Comparison of ENCODE assay signal across 20 cellular contexts in genomic region chr11:46639197-46639839, GRCh38. TPM values are rescaled to one million over a fixed set of nuclear protein-coding genes. Genes with fewer than 3 reads are reported as not detected.
DNase-seq lines count a peak whose midpoint lies in the region; ATAC-seq and TF ChIP-seq lines count a peak whose summit lies in the region.
"Had no signal": no experiment of that assay in that cellular context is flagged by ENCODE, and none has a peak within 500 bp of the region (broad histone marks: within the 10 kb centered on the region; RNA-seq: fewer than 3 reads in every experiment).

No MANE protein-coding gene starts in this region.

- H3K27ac ChIP-seq in SJCRH30: no peak overlapping the region
- H3K27ac ChIP-seq: ascending aorta, heart right ventricle, parathyroid adenoma had no signal

- no peak for TF ChIP-seq CTCF in activated CD8-positive, alpha-beta T cell treated with anti-CD3 and anti-CD28 coated beads for 36 hours (IDR thresholded peaks at IDR 0.05)

- H3K9me3 ChIP-seq in SJCRH30 (replicated peaks): no peaks in the 10 kb centered on the region
- H3K9me3 ChIP-seq: ascending aorta, heart right ventricle had no signal

- peaks cover 25% of the 10 kb centered on the region for H3K4me1 Mint-ChIP-seq in activated CD8-positive, alpha-beta T cell treated with anti-CD3 and anti-CD28 coated beads, Interleukin-2, amount 10 ng/mL, durations not matched to agents 7 days and 5 days (ENCODE audit: low read depth)
- H3K4me1 Mint-ChIP-seq in activated CD8-positive, alpha-beta T cell treated with anti-CD3 and anti-CD28 coated beads for 36 hours (ENCODE audit: low read depth): peaks cover 18% of the 10 kb centered on the region
- H3K4me1 Mint-ChIP-seq: GM23338 had no signal

- H3K36me3 Mint-ChIP-seq in activated CD8-positive, alpha-beta T cell treated with anti-CD3 and anti-CD28 coated beads, Interleukin-2, amount 10 ng/mL, durations not matched to agents 7 days and 5 days (ENCODE audit: low read depth): peaks cover 31% of the 10 kb centered on the region
- H3K36me3 Mint-ChIP-seq in activated CD8-positive, alpha-beta T cell treated with anti-CD3 and anti-CD28 coated beads for 36 hours (ENCODE audit: low read depth): peaks cover 27% of the 10 kb centered on the region

- H3K4me3 ChIP-seq in SJCRH30: no peak overlapping the region
- H3K4me3 ChIP-seq: ascending aorta, GM23338, heart right ventricle had no signal

- ATAC-seq in activated CD8-positive, alpha-beta T cell treated with anti-CD3 and anti-CD28 coated beads, Interleukin-2, amount 10 ng/mL, durations not matched to agents 7 days and 5 days: no peak
- ATAC-seq in activated CD8-positive, alpha-beta T cell treated with anti-CD3 and anti-CD28 coated beads for 36 hours: no peak
- no peak for ATAC-seq in GM19351 (IDR thresholded peaks at IDR 0.05; ENCODE audit: unreplicated experiment)
- ATAC-seq: GM23338, heart right ventricle had no signal

- CTCF ChIA-PET in activated CD8-positive, alpha-beta T cell treated with anti-CD3 and anti-CD28 coated beads, Interleukin-2, amount 10 ng/mL, durations not matched to agents 7 days and 5 days (lab: Charles Lee): interaction anchor here (1.4 kb wide), 1 partner anchor 32 kb away, joined by 4 read pairs; no protein-coding TSS in a partner anchor
- CTCF ChIA-PET in activated CD8-positive, alpha-beta T cell treated with anti-CD3 and anti-CD28 coated beads for 36 hours (lab: Charles Lee): no interaction called here

- POLR2A ChIA-PET in activated CD8-positive, alpha-beta T cell treated with anti-CD3 and anti-CD28 coated beads, Interleukin-2, amount 10 ng/mL, durations not matched to agents 7 days and 5 days (lab: Charles Lee): interaction anchor here (1.4 kb wide), 1 partner anchor 61 kb away, joined by 5 read pairs; the partner anchor contains the start of genes ARHGAP1 and ZNF408
- POLR2A ChIA-PET in activated CD8-positive, alpha-beta T cell treated with anti-CD3 and anti-CD28 coated beads for 36 hours (lab: Charles Lee): no interaction called here

- H3K27me3 Mint-ChIP-seq in activated CD8-positive, alpha-beta T cell treated with anti-CD3 and anti-CD28 coated beads, Interleukin-2, amount 10 ng/mL, durations not matched to agents 7 days and 5 days (ENCODE audit: low read depth): no peaks in the 10 kb centered on the region
- H3K27me3 Mint-ChIP-seq in activated CD8-positive, alpha-beta T cell treated with anti-CD3 and anti-CD28 coated beads for 36 hours: no peaks in the 10 kb centered on the region
- H3K27me3 Mint-ChIP-seq: stimulated activated naive CD8-positive, alpha-beta T cell treated with anti-CD3 and anti-CD28 coated beads, Interleukin-15, Interleukin-2, amounts not matched to agents 100 ng/mL and 50 ng/mL, for 24 hours; type B pancreatic cell had no signal

- no peak for DNase-seq in activated CD8-positive, alpha-beta T cell treated with anti-CD3 and anti-CD28 coated beads, Interleukin-2, amount 10 ng/mL, durations not matched to agents 7 days and 5 days
- no peak for DNase-seq in activated CD8-positive, alpha-beta T cell treated with anti-CD3 and anti-CD28 coated beads for 36 hours
- DNase-seq in M059J (ENCODE audit: low read depth): peak; percentile 31
- DNase-seq in SJCRH30: peak; percentile 29 to 63
- peak; percentile 46 for DNase-seq in iris pigment epithelial cell (ENCODE audit: low read depth)
- no peak for DNase-seq in SKM-1 treated with dmso at 0.1 percent for 144 hours (lab: John Stamatoyannopoulos, UW; ENCODE audit: unreplicated experiment)
- no peak for DNase-seq in NCI-H146 (lab: John Stamatoyannopoulos, UW)
- DNase-seq: ACHN; activated effector memory CD4-positive, alpha-beta T cell treated with Interleukin-2 at 50 U/mL for 16 hours; heart right ventricle; IMR-90; NCI-H1092 treated with DMSO at 0.1 percent for 48 hours; stimulated activated CD4-positive, alpha-beta T cell treated with anti-CD3 and anti-CD28 coated beads, Interleukin-1b, Interleukin-23, amount 100 ng/mL, for 48 hours had no signal

- H3K27ac Mint-ChIP-seq in activated CD8-positive, alpha-beta T cell treated with anti-CD3 and anti-CD28 coated beads, Interleukin-2, amount 10 ng/mL, durations not matched to agents 7 days and 5 days: peak overlapping the region; percentile 66
- H3K27ac Mint-ChIP-seq in activated CD8-positive, alpha-beta T cell treated with anti-CD3 and anti-CD28 coated beads for 36 hours: no peak overlapping the region
- H3K27ac Mint-ChIP-seq: GM23338, type B pancreatic cell had no signal

- intact Hi-C loops in activated CD8-positive, alpha-beta T cell treated with anti-CD3 and anti-CD28 coated beads for 36 hours (cut with micrococcal nuclease): no loop called here

- peaks cover 13% of the 10 kb centered on the region; the same call in 1 of the 2 replicates for H3K4me1 ChIP-seq in SJCRH30
- H3K4me1 ChIP-seq: ascending aorta, parathyroid adenoma had no signal

- H3K9me3 Mint-ChIP-seq in activated CD8-positive, alpha-beta T cell treated with anti-CD3 and anti-CD28 coated beads, Interleukin-2, amount 10 ng/mL, durations not matched to agents 7 days and 5 days (ENCODE audit: insufficient read depth): peaks cover 5% of the 10 kb centered on the region
- peaks cover 4% of the 10 kb centered on the region for H3K9me3 Mint-ChIP-seq in activated CD8-positive, alpha-beta T cell treated with anti-CD3 and anti-CD28 coated beads for 36 hours
- H3K9me3 Mint-ChIP-seq: GM23338; stimulated activated naive CD8-positive, alpha-beta T cell treated with anti-CD3 and anti-CD28 coated beads, Interleukin-15, Interleukin-2, amounts not matched to agents 100 ng/mL and 50 ng/mL, for 24 hours; type B pancreatic cell had no signal

- peaks cover 19% of the 10 kb centered on the region for H3K36me3 ChIP-seq in SJCRH30

- no peak overlapping the region for H3K4me3 Mint-ChIP-seq in activated CD8-positive, alpha-beta T cell treated with anti-CD3 and anti-CD28 coated beads, Interleukin-2, amount 10 ng/mL, durations not matched to agents 7 days and 5 days
- no peak overlapping the region for H3K4me3 Mint-ChIP-seq in activated CD8-positive, alpha-beta T cell treated with anti-CD3 and anti-CD28 coated beads for 36 hours
- H3K4me3 Mint-ChIP-seq: CD14-positive monocyte; GM23338; stimulated activated naive CD8-positive, alpha-beta T cell treated with anti-CD3 and anti-CD28 coated beads, Interleukin-15, Interleukin-2, amounts not matched to agents 100 ng/mL and 50 ng/mL, for 24 hours; type B pancreatic cell had no signal

- H3K27me3 ChIP-seq in SJCRH30: no peaks in the 10 kb centered on the region
- H3K27me3 ChIP-seq: ascending aorta, heart right ventricle had no signal

RNA-seq across cellular contexts. Expression of gene ATG13, which starts 22.0 kb away (rescaled TPM):
- 10 to 100 TPM; 57.8 to 58.4 TPM for total RNA-seq in activated CD8-positive, alpha-beta T cell treated with anti-CD3 and anti-CD28 coated beads, Interleukin-2, amount 10 ng/mL, durations not matched to agents 7 days and 5 days
- total RNA-seq in activated CD8-positive, alpha-beta T cell treated with anti-CD3 and anti-CD28 coated beads for 36 hours: 10 to 100 TPM; 53.4 to 61.2 TPM
- total RNA-seq in M059J (2014; rRNA removed; shearing (Covaris generic)): 83.7 and 95.0 TPM in 2 replicates
- total RNA-seq in SJCRH30 (2014; rRNA removed; shearing (Covaris generic)): 77.4 and 83.6 TPM in 2 replicates

RNA-seq across cellular contexts. Expression of gene HARBI1, which starts 22.3 kb away (rescaled TPM):
- 1 to 10 TPM; 5.0 to 6.7 TPM for total RNA-seq in activated CD8-positive, alpha-beta T cell treated with anti-CD3 and anti-CD28 coated beads, Interleukin-2, amount 10 ng/mL, durations not matched to agents 7 days and 5 days
- total RNA-seq in activated CD8-positive, alpha-beta T cell treated with anti-CD3 and anti-CD28 coated beads for 36 hours: 1 to 10 TPM; 3.1 to 3.3 TPM
- total RNA-seq in M059J (2014; rRNA removed; shearing (Covaris generic)): 5.3 and 6.4 TPM in 2 replicates
- 8.4 and 9.3 TPM in 2 replicates for total RNA-seq in SJCRH30 (2014; rRNA removed; shearing (Covaris generic))
- total RNA-seq: ascending aorta had no signal

RNA-seq across cellular contexts. Expression of gene AMBRA1, which starts 45.5 kb away (rescaled TPM):
- 10 to 100 TPM; 34.0 to 35.1 TPM for total RNA-seq in activated CD8-positive, alpha-beta T cell treated with anti-CD3 and anti-CD28 coated beads, Interleukin-2, amount 10 ng/mL, durations not matched to agents 7 days and 5 days
- 10 to 100 TPM; 24.0 to 24.1 TPM for total RNA-seq in activated CD8-positive, alpha-beta T cell treated with anti-CD3 and anti-CD28 coated beads for 36 hours
- 28.6 and 32.2 TPM in 2 replicates for total RNA-seq in M059J (2014; rRNA removed; shearing (Covaris generic))
- total RNA-seq in SJCRH30 (2014; rRNA removed; shearing (Covaris generic)): 23.1 and 23.4 TPM in 2 replicates

Comparison
In these comparisons a context has a peak if more than half of its experiments do, and no peak if none do; other contexts are left out.
1. DNase-seq: peak in M059J (single experiment), SJCRH30 (2 of 2) and iris pigment epithelial cell (single experiment); none in activated CD8-positive, alpha-beta T cell treated with anti-CD3 and anti-CD28 coated beads, Interleukin-2, amount 10 ng/mL, durations not matched to agents 7 days and 5 days (single experiment), activated CD8-positive, alpha-beta T cell treated with anti-CD3 and anti-CD28 coated beads for 36 hours (single experiment), SKM-1 treated with dmso at 0.1 percent for 144 hours (single experiment) and NCI-H146 (single experiment).